10 cellular contexts compared by ENCODE assay signal in genomic region chr14:54818201-54819133, GRCh38.
DNase-seq lines count a peak whose midpoint lies in the region; ATAC-seq and TF ChIP-seq lines count a peak whose summit lies in the region.
"Had no signal": no experiment of that assay in that cellular context is flagged by ENCODE, and none has a peak within 500 bp of the region (broad histone marks: within the 10 kb centered on the region; RNA-seq: fewer than 3 reads in every experiment).

No MANE protein-coding gene starts in this region.

- H3K36me3 ChIP-seq in GM23338 (ENCODE audit: insufficient read depth): no peaks in the 10 kb centered on the region

- no peak overlapping the region for H3K4me2 ChIP-seq in GM23338

- no peaks in the 10 kb centered on the region for H4K20me1 ChIP-seq in GM23338 (replicated peaks; ENCODE audit: insufficient read depth)

- H3K4me3 ChIP-seq in GM23338: no peak overlapping the region

- peaks cover 9% of the 10 kb centered on the region for H3K27me3 Mint-ChIP-seq in GM23338 (ENCODE audit: insufficient read depth, low read depth, poor library complexity)
- peaks cover 24 to 41% of the 10 kb centered on the region in 2 donors for H3K27me3 Mint-ChIP-seq in effector memory CD8-positive, alpha-beta T cell

- H3K9me2 ChIP-seq in GM23338 (ENCODE audit: insufficient read depth): no peaks in the 10 kb centered on the region

- H3K27me3 ChIP-seq in GM23338 (ENCODE audit: insufficient read depth): no peaks in the 10 kb centered on the region

- H3K4me3 Mint-ChIP-seq in GM23338: no peak overlapping the region
- no peak overlapping the region for H3K4me3 Mint-ChIP-seq in effector memory CD8-positive, alpha-beta T cell
- H3K4me3 Mint-ChIP-seq: nephron had no signal

- no peak overlapping the region for H3K27ac Mint-ChIP-seq in GM23338
- H3K27ac Mint-ChIP-seq in effector memory CD8-positive, alpha-beta T cell: no peak overlapping the region
- H3K27ac Mint-ChIP-seq: nephron had no signal

- peak overlapping the region; percentile 52; the same call in 1 of the 2 replicates for H2AFZ ChIP-seq in GM23338

- DNase-seq in GM23338 (ENCODE audit: low spot score) (no peak), NCI-H2227 (lab: John Stamatoyannopoulos, UW; ENCODE audit: unreplicated experiment) (peak; percentile 94), renal cortical epithelial cell (ENCODE audit: low read depth) (peak; percentile 68), GM10266 (ENCODE audit: extremely low spot score) (no peak)
- DNase-seq in effector memory CD8-positive, alpha-beta T cell: no peak
- DNase-seq: stimulated activated naive CD8-positive, alpha-beta T cell treated with anti-CD3 and anti-CD28 coated beads, Interleukin-15, Interleukin-2, amounts not matched to agents 100 U/mL and 50 U/mL, for 24 hours had no signal

- TF ChIP-seq CTCF in GM23338 (conservative IDR thresholded peaks at IDR 0.05; ENCODE audit: low read depth in 2 of 2): no peak
- TF ChIP-seq CTCF in GM10266 (IDR thresholded peaks at IDR 0.05; ENCODE audit: control insufficient read depth, insufficient read depth, low read depth, missing control alignments): no peak

- H3F3A ChIP-seq in GM23338 (replicated peaks; ENCODE audit: low read depth): no peaks in the 10 kb centered on the region

- no peaks in the 10 kb centered on the region for H3K79me2 ChIP-seq in GM23338 (replicated peaks; ENCODE audit: insufficient read depth)

- H3K4me1 ChIP-seq in GM23338 (ENCODE audit: insufficient read depth): no peaks in the 10 kb centered on the region

- ATAC-seq in GM23338 (no peak), HG02870 (IDR thresholded peaks at IDR 0.05; ENCODE audit: unreplicated experiment) (no peak), GM21515 (IDR thresholded peaks at IDR 0.05; ENCODE audit: unreplicated experiment) (no peak), HG02852 (IDR thresholded peaks at IDR 0.05; ENCODE audit: unreplicated experiment) (no peak)
- peak; percentile 78 for ATAC-seq in effector memory CD8-positive, alpha-beta T cell (replicated peaks)
- ATAC-seq: stimulated activated naive CD8-positive, alpha-beta T cell treated with anti-CD3 and anti-CD28 coated beads, Interleukin-15, Interleukin-2, amounts not matched to agents 100 U/mL and 50 U/mL, for 24 hours had no signal

- no peak overlapping the region for H3K27ac ChIP-seq in GM23338 (ENCODE audit: low read depth)

- H3K36me3 Mint-ChIP-seq in GM23338 (ENCODE audit: low read depth): no peaks in the 10 kb centered on the region
- no peaks in the 10 kb centered on the region for H3K36me3 Mint-ChIP-seq in effector memory CD8-positive, alpha-beta T cell (ENCODE audit: insufficient read depth)

- no peaks in the 10 kb centered on the region for H3K9me3 Mint-ChIP-seq in GM23338
- no peaks in the 10 kb centered on the region for H3K9me3 Mint-ChIP-seq in effector memory CD8-positive, alpha-beta T cell

- H3K4me1 Mint-ChIP-seq in GM23338: peaks cover 3% of the 10 kb centered on the region; the same call in 1 of the 3 replicates
- peaks cover 0 to 3% of the 10 kb centered on the region in 2 donors for H3K4me1 Mint-ChIP-seq in effector memory CD8-positive, alpha-beta T cell (ENCODE audit: low read depth in 2 of 2)
- H3K4me1 Mint-ChIP-seq: nephron had no signal

TF ChIP-seq in GM23338, 12 proteins besides CTCF, POLR2A, EP300 and RAD21 (continues in another document):
- no peak for TF ChIP-seq ZNF114 (CRISPR knock-in tag; IDR thresholded peaks at IDR 0.05)
- TF ChIP-seq ETS1 (IDR thresholded peaks at IDR 0.05): no peak
- TF ChIP-seq EZH2 (IDR thresholded peaks at IDR 0.05; ENCODE audit: low read depth, unreplicated experiment): no peak
- no peak for TF ChIP-seq STAT1 (IDR thresholded peaks at IDR 0.05; ENCODE audit: unreplicated experiment)
- TF ChIP-seq JUNB (IDR thresholded peaks at IDR 0.05; ENCODE audit: unreplicated experiment): no peak
- TF ChIP-seq NANOG (IDR thresholded peaks at IDR 0.05; ENCODE audit: borderline replicate concordance): no peak
- no peak for TF ChIP-seq ZNF331 (CRISPR knock-in tag; IDR thresholded peaks at IDR 0.05; ENCODE audit: low read depth)
- no peak for TF ChIP-seq REST (IDR thresholded peaks at IDR 0.05; ENCODE audit: unreplicated experiment)
- no peak for TF ChIP-seq POLR2AphosphoS5 (IDR thresholded peaks at IDR 0.05; ENCODE audit: low read depth)

Comparison
In these comparisons a context has a peak if more than half of its experiments do, and no peak if none do; other contexts are left out.
1. DNase-seq: peak in NCI-H2227 (single experiment) and renal cortical epithelial cell (single experiment); none in GM23338 (single experiment), effector memory CD8-positive, alpha-beta T cell (0 of 3) and GM10266 (single experiment).